15 cellular contexts compared by ENCODE assay signal in genomic region chr12:109605599-109606228, GRCh38.
A peak's percentile ranks its signal among the peaks of the same experiment; 100 is the strongest.
DNase-seq lines count a peak whose midpoint lies in the region; ATAC-seq lines count a peak whose summit lies in the region.
"Had no signal": no experiment of that assay in that cellular context is flagged by ENCODE, and none has a peak within 500 bp of the region (broad histone marks: within the 10 kb centered on the region; RNA-seq: fewer than 3 reads in every experiment).

No MANE protein-coding gene starts in this region.

- H3K27ac ChIP-seq in angular gyrus (ENCODE audit: low read depth, low read length) = peak overlapping the region; percentile 86
- H3K27ac ChIP-seq in layer of hippocampus (ENCODE audit: low read depth, low read length) = peak overlapping the region; percentile 93
- H3K27ac ChIP-seq in substantia nigra (ENCODE audit: low read depth, low read length, poor library complexity, severe bottlenecking) = peak overlapping the region; percentile 97

- H3K4me3 Mint-ChIP-seq in stimulated activated naive CD8-positive, alpha-beta T cell treated with anti-CD3 and anti-CD28 coated beads, Interleukin-15, amount 100 ng/mL, for 72 hours = no peak overlapping the region
- H3K4me3 Mint-ChIP-seq: CD4-positive, CD25-positive, alpha-beta regulatory T cell had no signal

- H3K27me3 Mint-ChIP-seq in stimulated activated naive CD8-positive, alpha-beta T cell treated with anti-CD3 and anti-CD28 coated beads, Interleukin-15, amount 100 ng/mL, for 72 hours = peaks cover 56% of the 10 kb centered on the region

- no peaks in the 10 kb centered on the region for H3K9me3 Mint-ChIP-seq in stimulated activated naive CD8-positive, alpha-beta T cell treated with anti-CD3 and anti-CD28 coated beads, Interleukin-15, amount 100 ng/mL, for 72 hours
- H3K9me3 Mint-ChIP-seq: CD4-positive, CD25-positive, alpha-beta regulatory T cell had no signal

- no peak for ATAC-seq in stimulated activated naive CD8-positive, alpha-beta T cell treated with anti-CD3 and anti-CD28 coated beads, Interleukin-15, amount 100 ng/mL, for 72 hours
- no peak for ATAC-seq in HG03442 (IDR thresholded peaks at IDR 0.05; ENCODE audit: unreplicated experiment)

- H3K4me1 Mint-ChIP-seq in stimulated activated naive CD8-positive, alpha-beta T cell treated with anti-CD3 and anti-CD28 coated beads, Interleukin-15, amount 100 ng/mL, for 72 hours = no peaks in the 10 kb centered on the region
- H3K4me1 Mint-ChIP-seq: CD4-positive, CD25-positive, alpha-beta regulatory T cell had no signal

- no peak overlapping the region for H3K27ac Mint-ChIP-seq in stimulated activated naive CD8-positive, alpha-beta T cell treated with anti-CD3 and anti-CD28 coated beads, Interleukin-15, amount 100 ng/mL, for 72 hours
- H3K27ac Mint-ChIP-seq: CD4-positive, CD25-positive, alpha-beta regulatory T cell had no signal

- peak; percentile 40 for DNase-seq in NCI-H82 (lab: John Stamatoyannopoulos, UW)
- DNase-seq in NCI-H82 treated with DMSO at 0.1 percent for 48 hours (lab: John Stamatoyannopoulos, UW; ENCODE audit: unreplicated experiment) = no peak
- no peak for DNase-seq in substantia nigra (lab: John Stamatoyannopoulos, UW)
- DNase-seq in stimulated activated naive CD8-positive, alpha-beta T cell treated with anti-CD3 and anti-CD28 coated beads, Interleukin-15, amount 100 ng/mL, for 72 hours = no peak
- DNase-seq in midbrain (lab: John Stamatoyannopoulos, UW) = no peak
- DNase-seq: 8988T; CD4-positive, CD25-positive, alpha-beta regulatory T cell; DMS153; GDM1; MM.1S; NCI-H1436 treated with DMSO at 0.1 percent for 48 hours; NCI-H446 treated with DMSO at 0.1 percent for 48 hours had no signal

- no peaks in the 10 kb centered on the region for H3K27me3 ChIP-seq in layer of hippocampus (ENCODE audit: control insufficient read depth, insufficient read depth, low read length)
